Comparison of ENCODE assay signal across 1 cellular context in the genomic region with DNA sequence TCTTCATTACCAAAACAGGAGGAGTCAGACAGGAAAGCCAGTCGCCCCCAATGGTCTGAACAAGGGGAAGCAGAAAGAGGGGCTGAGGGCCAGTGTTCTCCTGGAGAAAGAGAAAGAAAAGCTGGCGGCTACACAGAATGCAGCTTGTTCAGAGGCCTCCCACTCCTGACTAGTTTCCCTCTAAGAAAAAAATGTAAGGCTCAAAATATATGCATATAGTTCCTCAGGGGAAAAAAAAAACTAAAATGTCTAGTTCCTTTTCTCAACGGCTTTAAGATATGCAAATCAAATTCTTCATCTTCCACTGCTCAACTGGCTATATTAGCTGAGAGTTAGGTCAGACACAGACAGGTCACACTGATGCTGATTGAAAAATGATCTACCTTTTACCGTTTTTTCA.
TF ChIP-seq lines count a peak whose summit lies in the region.

No MANE protein-coding gene starts in this region.

TF ChIP-seq in SK-N-SH treated with all-trans-retinoic acid at 6 μM for 48 hours, 23 proteins besides CTCF, POLR2A, EP300 and RAD21 (continued from another document):
- TF ChIP-seq, protein P1, sequence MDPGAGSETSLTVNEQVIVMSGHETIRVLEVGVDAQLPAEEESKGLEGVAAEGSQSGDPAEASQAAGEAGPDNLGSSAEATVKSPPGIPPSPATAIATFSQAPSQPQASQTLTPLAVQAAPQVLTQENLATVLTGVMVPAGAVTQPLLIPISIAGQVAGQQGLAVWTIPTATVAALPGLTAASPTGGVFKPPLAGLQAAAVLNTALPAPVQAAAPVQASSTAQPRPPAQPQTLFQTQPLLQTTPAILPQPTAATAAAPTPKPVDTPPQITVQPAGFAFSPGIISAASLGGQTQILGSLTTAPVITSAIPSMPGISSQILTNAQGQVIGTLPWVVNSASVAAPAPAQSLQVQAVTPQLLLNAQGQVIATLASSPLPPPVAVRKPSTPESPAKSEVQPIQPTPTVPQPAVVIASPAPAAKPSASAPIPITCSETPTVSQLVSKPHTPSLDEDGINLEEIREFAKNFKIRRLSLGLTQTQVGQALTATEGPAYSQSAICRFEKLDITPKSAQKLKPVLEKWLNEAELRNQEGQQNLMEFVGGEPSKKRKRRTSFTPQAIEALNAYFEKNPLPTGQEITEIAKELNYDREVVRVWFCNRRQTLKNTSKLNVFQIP (CRISPR knock-in tag; IDR thresholded peaks at IDR 0.05; ENCODE audit: borderline replicate concordance, low read depth), result no peak
- TF ChIP-seq ARNTL (CRISPR knock-in tag; IDR thresholded peaks at IDR 0.05; ENCODE audit: borderline replicate concordance, low read depth) (no peak), ZNF70 (CRISPR knock-in tag; IDR thresholded peaks at IDR 0.05) (no peak), ZNF8 (CRISPR knock-in tag; IDR thresholded peaks at IDR 0.05) (no peak), ZFP30 (CRISPR knock-in tag; IDR thresholded peaks at IDR 0.05) (no peak)
- TF ChIP-seq, protein P2, sequence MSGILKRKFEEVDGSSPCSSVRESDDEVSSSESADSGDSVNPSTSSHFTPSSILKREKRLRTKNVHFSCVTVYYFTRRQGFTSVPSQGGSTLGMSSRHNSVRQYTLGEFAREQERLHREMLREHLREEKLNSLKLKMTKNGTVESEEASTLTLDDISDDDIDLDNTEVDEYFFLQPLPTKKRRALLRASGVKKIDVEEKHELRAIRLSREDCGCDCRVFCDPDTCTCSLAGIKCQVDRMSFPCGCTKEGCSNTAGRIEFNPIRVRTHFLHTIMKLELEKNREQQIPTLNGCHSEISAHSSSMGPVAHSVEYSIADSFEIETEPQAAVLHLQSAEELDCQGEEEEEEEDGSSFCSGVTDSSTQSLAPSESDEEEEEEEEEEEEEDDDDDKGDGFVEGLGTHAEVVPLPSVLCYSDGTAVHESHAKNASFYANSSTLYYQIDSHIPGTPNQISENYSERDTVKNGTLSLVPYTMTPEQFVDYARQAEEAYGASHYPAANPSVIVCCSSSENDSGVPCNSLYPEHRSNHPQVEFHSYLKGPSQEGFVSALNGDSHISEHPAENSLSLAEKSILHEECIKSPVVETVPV (CRISPR knock-in tag; IDR thresholded peaks at IDR 0.05), result no peak
TF ChIP-seq in SK-N-SH treated with all-trans-retinoic acid at 6 μM for 48 hours: peak in this region for 0.
